12 cellular contexts compared by ENCODE assay signal in genomic region chr1:41742219-41742618, GRCh38.
DNase-seq lines count a peak whose midpoint lies in the region; TF ChIP-seq lines count a peak whose summit lies in the region.
"Had no signal": no experiment of that assay in that cellular context is flagged by ENCODE, and none has a peak within 500 bp of the region (broad histone marks: within the 10 kb centered on the region; RNA-seq: fewer than 3 reads in every experiment).

No MANE protein-coding gene starts in this region.

- H3K4me3 ChIP-seq in astrocyte of the spinal cord (ENCODE audit: low read depth, low read length): no peak overlapping the region
- no peak overlapping the region for H3K4me3 ChIP-seq in osteoblast (ENCODE audit: insufficient read depth, low read length)
- no peak overlapping the region for H3K4me3 ChIP-seq in neural progenitor cell
- H3K4me3 ChIP-seq: A549, mucosa of descending colon had no signal

- H3K79me2 ChIP-seq in osteoblast (ENCODE audit: insufficient read depth, low read length): no peaks in the 10 kb centered on the region
- no peaks in the 10 kb centered on the region for H3K79me2 ChIP-seq in neural progenitor cell (ENCODE audit: low read depth)

- H3K27ac ChIP-seq in osteoblast (ENCODE audit: low read depth, low read length) (peak overlapping the region; percentile 74), neural progenitor cell (no peak overlapping the region)
- H3K27ac ChIP-seq: A549, VCaP had no signal

- H4K20me1 ChIP-seq in osteoblast (ENCODE audit: insufficient read depth, low read length) (no peaks in the 10 kb centered on the region), neural progenitor cell (ENCODE audit: low read depth) (no peaks in the 10 kb centered on the region)

- H3K36me3 ChIP-seq in osteoblast (ENCODE audit: insufficient read depth, low read length) (no peaks in the 10 kb centered on the region), neural progenitor cell (no peaks in the 10 kb centered on the region)

- no peaks in the 10 kb centered on the region for H3K36me3 Mint-ChIP-seq in neural progenitor cell

- H3K27me3 ChIP-seq in osteoblast (ENCODE audit: insufficient read depth, low read length): no peaks in the 10 kb centered on the region
- no peaks in the 10 kb centered on the region for H3K27me3 ChIP-seq in neural progenitor cell

- H3K4me1 Mint-ChIP-seq in neural progenitor cell: peaks cover 5% of the 10 kb centered on the region

- peaks cover 3% of the 10 kb centered on the region for H3K27me3 Mint-ChIP-seq in neural progenitor cell (ENCODE audit: insufficient read depth, low read depth)

- no peak overlapping the region for H3K27ac Mint-ChIP-seq in neural progenitor cell

- H3K4me2 ChIP-seq in osteoblast (ENCODE audit: insufficient read depth, low read length): peak overlapping the region; percentile 23
- H3K4me2 ChIP-seq in neural progenitor cell: no peak overlapping the region
- H3K4me2 ChIP-seq: A549 had no signal

- H2AFZ ChIP-seq in osteoblast (ENCODE audit: low read length) (peak overlapping the region; percentile 52), neural progenitor cell (replicated peaks) (no peak overlapping the region)

- no peak for TF ChIP-seq CTCF in astrocyte of the spinal cord (IDR thresholded peaks at IDR 0.05; ENCODE audit: low read depth, low read length)
- no peak for TF ChIP-seq CTCF in osteoblast (IDR thresholded peaks at IDR 0.05; ENCODE audit: extremely low read depth, low read depth, low read length)
- no peak for TF ChIP-seq CTCF in neural progenitor cell (IDR thresholded peaks at IDR 0.05)

- H3K4me1 ChIP-seq in osteoblast (ENCODE audit: insufficient read depth, low read length) (peaks cover 44% of the 10 kb centered on the region), neural progenitor cell (no peaks in the 10 kb centered on the region)
- H3K4me1 ChIP-seq: A549 had no signal

- H3K9ac ChIP-seq in neural progenitor cell: no peak overlapping the region

- DNase-seq in NCI-H2107 treated with DMSO at 0.1 percent for 48 hours (lab: John Stamatoyannopoulos, UW; ENCODE audit: unreplicated experiment): peak; percentile 8
- DNase-seq in NCI-H2107 (lab: John Stamatoyannopoulos, UW): no peak
- DNase-seq in NCI-H345 (lab: John Stamatoyannopoulos, UW): peak; percentile 91
- peak; percentile 84 for DNase-seq in astrocyte of the spinal cord (ENCODE audit: low read depth, low spot score)
- peak; percentile 92 for DNase-seq in osteoblast (ENCODE audit: insufficient read length, low spot score, missing footprints)
- DNase-seq in neural progenitor cell (ENCODE audit: low spot score): no peak
- DNase-seq in SHP77 treated with DMSO at 0.1 percent for 48 hours (lab: John Stamatoyannopoulos, UW): no peak
- DNase-seq in NCI-H1105 treated with DMSO at 0.1 percent for 48 hours (lab: John Stamatoyannopoulos, UW): no peak
- DNase-seq: mucosa of descending colon, NCI-H187 had no signal

- no peaks in the 10 kb centered on the region for H3F3A ChIP-seq in neural progenitor cell (ENCODE audit: low read depth)

- in situ Hi-C loops in astrocyte of the spinal cord (cut with HindIII; ENCODE audit: low sequenced_read_pairs): no loop called here

- H3K9me3 ChIP-seq in osteoblast (ENCODE audit: low read depth, low read length) (no peaks in the 10 kb centered on the region), neural progenitor cell (ENCODE audit: low read depth) (no peaks in the 10 kb centered on the region)
- H3K9me3 ChIP-seq: A549, mucosa of descending colon had no signal

- H3K9me3 Mint-ChIP-seq in neural progenitor cell: no peaks in the 10 kb centered on the region

- H3K4me3 Mint-ChIP-seq in neural progenitor cell: no peak overlapping the region

Comparison
In these comparisons a context has a peak if more than half of its experiments do, and no peak if none do; other contexts are left out.
1. DNase-seq: peak in NCI-H2107 treated with DMSO at 0.1 percent for 48 hours (single experiment), NCI-H345 (single experiment), astrocyte of the spinal cord (single experiment) and osteoblast (single experiment); none in NCI-H2107 (single experiment), neural progenitor cell (single experiment), SHP77 treated with DMSO at 0.1 percent for 48 hours (single experiment) and NCI-H1105 treated with DMSO at 0.1 percent for 48 hours (single experiment).